ENCODE assay signal across 1 cellular context in the genomic region with DNA sequence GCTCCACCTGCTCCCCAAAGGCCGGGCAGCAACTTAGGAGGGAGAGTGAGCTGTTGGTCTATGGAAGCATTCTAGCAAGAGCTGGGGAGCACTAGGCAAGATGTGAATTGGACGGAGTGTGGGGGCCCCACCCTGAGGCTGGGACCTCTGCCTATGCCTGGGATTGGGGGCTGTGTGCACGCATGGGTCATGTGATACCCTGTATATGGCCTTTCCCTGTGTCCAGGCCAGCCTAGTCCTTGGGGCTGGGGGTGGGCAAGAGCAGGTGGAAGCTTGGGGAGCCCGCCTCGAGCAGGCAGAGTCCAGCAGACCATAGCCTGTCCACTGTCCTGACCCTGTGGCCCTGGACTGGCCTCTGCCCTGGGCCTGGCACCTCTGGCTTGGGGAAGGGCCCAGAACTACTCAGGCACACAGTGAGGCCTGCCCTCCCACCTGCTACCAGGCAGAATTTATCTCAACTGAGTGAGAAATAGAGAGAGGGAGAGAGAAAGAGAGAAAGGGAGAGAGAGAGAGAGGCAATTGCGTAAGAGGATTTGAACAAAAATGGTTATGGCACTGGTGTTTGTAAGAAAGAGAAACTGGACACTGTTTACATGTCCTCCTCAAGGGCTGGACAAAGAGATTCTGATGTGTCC.
TF ChIP-seq lines count a peak whose summit lies in the region.

No MANE protein-coding gene starts in this region.

TF ChIP-seq in SK-N-SH, 30 proteins besides CTCF, POLR2A, EP300 and RAD21:
- TF ChIP-seq MXI1 (IDR thresholded peaks at IDR 0.05; ENCODE audit: low read depth, low read length) (no peak), FOXM1 (IDR thresholded peaks at IDR 0.05; ENCODE audit: low read depth) (no peak), FOSL2 (IDR thresholded peaks at IDR 0.05; ENCODE audit: borderline replicate concordance, low read depth) (no peak), REST (IDR thresholded peaks at IDR 0.05; ENCODE audit: low read depth, low read length) (no peak), PBX3 (IDR thresholded peaks at IDR 0.05) (no peak), MEF2A (IDR thresholded peaks at IDR 0.05; ENCODE audit: borderline replicate concordance, low read depth) (no peak), YY1 (IDR thresholded peaks at IDR 0.05; ENCODE audit: low read depth) (no peak)
TF ChIP-seq in SK-N-SH: peak in this region for 0.
